1 cellular context compared by ENCODE assay signal in genomic region chr7:151113344-151114150, GRCh38.
TF ChIP-seq lines count a peak whose summit lies in the region.

No MANE protein-coding gene starts in this region.

TF ChIP-seq in K562, 482 proteins besides CTCF, POLR2A, EP300 and RAD21 (continues in another document):
- TF ChIP-seq CREB3 (tag; conservative IDR thresholded peaks at IDR 0.05; ENCODE audit: low read depth): no peak
- TF ChIP-seq MYBL2 (IDR thresholded peaks at IDR 0.05; ENCODE audit: low read depth): no peak
- no peak for TF ChIP-seq MYBL2 (CRISPR knock-in tag; IDR thresholded peaks at IDR 0.05; ENCODE audit: borderline replicate concordance)
- TF ChIP-seq PKNOX1 (IDR thresholded peaks at IDR 0.05): peak; percentile 88
- no peak for TF ChIP-seq ZNF444 (CRISPR knock-in tag; IDR thresholded peaks at IDR 0.05)
- TF ChIP-seq TSHZ1 (CRISPR knock-in tag; IDR thresholded peaks at IDR 0.05): no peak
- no peak for TF ChIP-seq CEBPG (CRISPR knock-in tag; IDR thresholded peaks at IDR 0.05)
- TF ChIP-seq CEBPG (tag; conservative IDR thresholded peaks at IDR 0.05 in 1 of 2, IDR thresholded peaks at IDR 0.05 in 1 of 2): no peak
- TF ChIP-seq FOSL1 (tag; conservative IDR thresholded peaks at IDR 0.05): peak; percentile 95
- TF ChIP-seq NR3C1 (CRISPR knock-in tag; IDR thresholded peaks at IDR 0.05): no peak
- no peak; the same call in 1 of the 2 replicates for TF ChIP-seq HDGF (IDR thresholded peaks at IDR 0.05)
- no peak for TF ChIP-seq E2F8 (IDR thresholded peaks at IDR 0.05; ENCODE audit: low read depth, partially characterized antibody)
- no peak for TF ChIP-seq MNT (conservative IDR thresholded peaks at IDR 0.05)
- no peak for TF ChIP-seq RAD51 (IDR thresholded peaks at IDR 0.05; ENCODE audit: borderline replicate concordance, low read depth)
- TF ChIP-seq SNIP1 (IDR thresholded peaks at IDR 0.05; ENCODE audit: low read depth): no peak
- TF ChIP-seq ZBTB43 (CRISPR knock-in tag; IDR thresholded peaks at IDR 0.05): no peak
- no peak for TF ChIP-seq RBM14 (IDR thresholded peaks at IDR 0.05; ENCODE audit: borderline replicate concordance, insufficient read depth, low read depth, low read length)
- no peak for TF ChIP-seq LARP7 (IDR thresholded peaks at IDR 0.05)
- TF ChIP-seq ZFP91 (CRISPR knock-in tag; IDR thresholded peaks at IDR 0.05): no peak
- TF ChIP-seq BRF1 (IDR thresholded peaks at IDR 0.05; ENCODE audit: borderline replicate concordance, extremely low read depth, insufficient read length): no peak
- no peak for TF ChIP-seq MAFG (tag; conservative IDR thresholded peaks at IDR 0.05)
- TF ChIP-seq VEZF1 (CRISPR knock-in tag; IDR thresholded peaks at IDR 0.05): no peak
- TF ChIP-seq NFXL1 (CRISPR knock-in tag; IDR thresholded peaks at IDR 0.05): no peak
- 0 out of 2 replicates have a peak, but pooled peaks have one; percentile 33 for TF ChIP-seq E2F5 (CRISPR knock-in tag; IDR thresholded peaks at IDR 0.05)
- TF ChIP-seq MLX (CRISPR knock-in tag; conservative IDR thresholded peaks at IDR 0.05): no peak
- TF ChIP-seq ETV1 (tag; conservative IDR thresholded peaks at IDR 0.05; ENCODE audit: low read depth): no peak
- TF ChIP-seq ZBTB8A (IDR thresholded peaks at IDR 0.05; ENCODE audit: partially characterized antibody): no peak
- TF ChIP-seq TBL1XR1 (IDR thresholded peaks at IDR 0.05; ENCODE audit: low read length in 2 of 2): peak in 1 of 2 experiments; percentile 25; a peak in 1 of 4 replicates
- no peak for TF ChIP-seq HEY1 (CRISPR knock-in tag; IDR thresholded peaks at IDR 0.05; ENCODE audit: borderline replicate concordance)
- TF ChIP-seq CBFA2T2 (conservative IDR thresholded peaks at IDR 0.05): peak; percentile 50; the same call in 1 of the 2 replicates
- peak; percentile 79 for TF ChIP-seq DPF2 (IDR thresholded peaks at IDR 0.05)
- no peak for TF ChIP-seq PBX2 (CRISPR knock-in tag; IDR thresholded peaks at IDR 0.05; ENCODE audit: low read depth)
- TF ChIP-seq PBX2 (tag; conservative IDR thresholded peaks at IDR 0.05; ENCODE audit: low read depth): 0 out of 2 replicates have a peak, but pooled peaks have one; percentile 26
- no peak for TF ChIP-seq HLTF (IDR thresholded peaks at IDR 0.05)
- TF ChIP-seq XRCC4 (IDR thresholded peaks at IDR 0.05; ENCODE audit: extremely low read depth, insufficient read depth, insufficient read length): no peak
- TF ChIP-seq TFE3 (CRISPR knock-in tag; IDR thresholded peaks at IDR 0.05): no peak
- TF ChIP-seq ZBTB7A (IDR thresholded peaks at IDR 0.05; ENCODE audit: borderline replicate concordance, control insufficient read depth, low read depth, low read length): no peak; the same call in 1 of the 2 replicates
- TF ChIP-seq RNF2 (IDR thresholded peaks at IDR 0.05): no peak
- no peak for TF ChIP-seq RB1 (IDR thresholded peaks at IDR 0.05; ENCODE audit: low read depth)
- TF ChIP-seq ZBTB1 (CRISPR knock-in tag; IDR thresholded peaks at IDR 0.05; ENCODE audit: borderline replicate concordance, low read depth): no peak
- TF ChIP-seq SRF (CRISPR knock-in tag; IDR thresholded peaks at IDR 0.05): no peak
